ENCODE assay signal across 8 cellular contexts in the genomic region with DNA sequence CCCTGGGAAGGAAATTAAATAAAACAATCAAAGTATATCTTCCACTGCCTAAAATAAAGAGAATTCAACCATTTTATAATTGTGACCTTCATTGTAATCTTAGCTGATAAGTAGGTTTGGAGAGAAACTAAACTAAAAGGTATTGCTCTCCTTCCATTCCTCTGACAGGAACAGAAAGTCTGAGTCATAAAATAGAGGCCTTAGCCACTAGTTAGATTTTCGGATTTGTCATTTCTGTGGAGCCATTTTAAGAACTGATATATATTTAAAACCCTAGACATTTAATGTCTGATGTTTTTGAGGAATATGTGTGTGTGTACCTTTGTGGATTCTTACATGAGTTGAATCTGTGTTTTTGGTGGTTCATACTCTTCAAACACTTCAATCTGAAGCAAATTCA. TPM values are rescaled to one million over a fixed set of nuclear protein-coding genes. Genes with fewer than 3 reads are reported as not detected.
DNase-seq lines count a peak whose midpoint lies in the region; ATAC-seq and TF ChIP-seq lines count a peak whose summit lies in the region.

No MANE protein-coding gene starts in this region.

- H3K27me3 Mint-ChIP-seq in activated T-helper 2 cell treated with anti-CD3 and anti-CD28 coated beads, Interferon-gamma antibody, Interleukin-2, Interleukin-4, amounts not matched to agents 10 μg/mL and 5 μg/mL and 100 μg/mL, durations not matched to agents 14 hours and 24 hours and 36 hours (ENCODE audit: low read depth) = no peaks in the 10 kb centered on the region
- H3K27me3 Mint-ChIP-seq in stimulated activated naive B cell treated with anti-CD40 and anti-IgM and Interleukin-4, amounts not matched to agents 10 μg/mL and 1 μg/mL and 100 μg/mL, for 72 hours = no peaks in the 10 kb centered on the region

- intact Hi-C loops in activated T-helper 2 cell treated with anti-CD3 and anti-CD28 coated beads, Interferon-gamma antibody, Interleukin-2, Interleukin-4, amounts not matched to agents 10 μg/mL and 5 μg/mL and 100 μg/mL, durations not matched to agents 14 hours and 24 hours and 36 hours (cut with micrococcal nuclease) = loop anchor here (1.0 to 5.0 kb wide), 6 partner anchors 15 to 67 kb away; no protein-coding TSS in a partner anchor
- intact Hi-C loops in transverse colon (cut with DNase I; ENCODE audit: low total_unique reads) = no loop called here

- H3K27ac ChIP-seq in substantia nigra (ENCODE audit: low read depth, low read length, poor library complexity, severe bottlenecking) (no peak overlapping the region), transverse colon (no peak overlapping the region)

- peak overlapping the region; percentile 80 for H3K27ac Mint-ChIP-seq in activated T-helper 2 cell treated with anti-CD3 and anti-CD28 coated beads, Interferon-gamma antibody, Interleukin-2, Interleukin-4, amounts not matched to agents 10 μg/mL and 5 μg/mL and 100 μg/mL, durations not matched to agents 14 hours and 24 hours and 36 hours
- no peak overlapping the region for H3K27ac Mint-ChIP-seq in stimulated activated naive B cell treated with anti-CD40 and anti-IgM and Interleukin-4, amounts not matched to agents 10 μg/mL and 1 μg/mL and 100 μg/mL, for 72 hours

- in situ Hi-C loops in transverse colon (cut with MboI; ENCODE audit: low pct_ligation_motif_present in 1 of 4, low pct_unique_long_range_greater_than_20kb in 1 of 4, low sequenced_read_pairs in 3 of 4) = no loop called here

- no peaks in the 10 kb centered on the region for H3K9me3 ChIP-seq in transverse colon

- no peaks in the 10 kb centered on the region for H3K27me3 ChIP-seq in transverse colon

- ATAC-seq in activated CD4-positive, CD25-positive, alpha-beta regulatory T cell treated with anti-CD3 and anti-CD28 coated beads, Interleukin-2, amount 50 U/mL, for 24 hours = peak; percentile 81 to 84
- ATAC-seq in HG03025 (IDR thresholded peaks at IDR 0.05; ENCODE audit: low FRiP score, unreplicated experiment) = peak; percentile 89
- ATAC-seq in stimulated activated naive B cell treated with anti-CD40 and anti-IgM and Interleukin-4, amounts not matched to agents 10 μg/mL and 1 μg/mL and 100 μg/mL, for 72 hours (replicated peaks) = peak; percentile 49 to 73

- no peaks in the 10 kb centered on the region for H3K9me3 Mint-ChIP-seq in activated T-helper 2 cell treated with anti-CD3 and anti-CD28 coated beads, Interferon-gamma antibody, Interleukin-2, Interleukin-4, amounts not matched to agents 10 μg/mL and 5 μg/mL and 100 μg/mL, durations not matched to agents 14 hours and 24 hours and 36 hours
- H3K9me3 Mint-ChIP-seq in stimulated activated naive B cell treated with anti-CD40 and anti-IgM and Interleukin-4, amounts not matched to agents 10 μg/mL and 1 μg/mL and 100 μg/mL, for 72 hours = no peaks in the 10 kb centered on the region

- no peak for TF ChIP-seq POLR2A in transverse colon (IDR thresholded peaks at IDR 0.05)

- no peak overlapping the region for H3K4me3 ChIP-seq in transverse colon

- no peak for TF ChIP-seq CTCF in transverse colon (IDR thresholded peaks at IDR 0.05)

- no peaks in the 10 kb centered on the region for H3K4me1 ChIP-seq in transverse colon

- no peak for TF ChIP-seq EP300 in transverse colon (IDR thresholded peaks at IDR 0.05; ENCODE audit: low read depth)

- no peaks in the 10 kb centered on the region for H3K36me3 Mint-ChIP-seq in activated T-helper 2 cell treated with anti-CD3 and anti-CD28 coated beads, Interferon-gamma antibody, Interleukin-2, Interleukin-4, amounts not matched to agents 10 μg/mL and 5 μg/mL and 100 μg/mL, durations not matched to agents 14 hours and 24 hours and 36 hours (ENCODE audit: low read depth)
- no peaks in the 10 kb centered on the region for H3K36me3 Mint-ChIP-seq in stimulated activated naive B cell treated with anti-CD40 and anti-IgM and Interleukin-4, amounts not matched to agents 10 μg/mL and 1 μg/mL and 100 μg/mL, for 72 hours

- 20 to 50% methylated on average over 1 of the region's 1 CpG for WGBS in transverse colon (ENCODE audit: low coverage in 1 of 2), 2 donors

- peaks cover 20% of the 10 kb centered on the region for H3K4me1 Mint-ChIP-seq in activated T-helper 2 cell treated with anti-CD3 and anti-CD28 coated beads, Interferon-gamma antibody, Interleukin-2, Interleukin-4, amounts not matched to agents 10 μg/mL and 5 μg/mL and 100 μg/mL, durations not matched to agents 14 hours and 24 hours and 36 hours (ENCODE audit: low read depth)
- H3K4me1 Mint-ChIP-seq in stimulated activated naive B cell treated with anti-CD40 and anti-IgM and Interleukin-4, amounts not matched to agents 10 μg/mL and 1 μg/mL and 100 μg/mL, for 72 hours = no peaks in the 10 kb centered on the region

- DNase-seq in activated CD4-positive, CD25-positive, alpha-beta regulatory T cell (lab: John Stamatoyannopoulos, UW) = no peak
- no peak for DNase-seq in activated T-helper 2 cell treated with anti-CD3 and anti-CD28 coated beads, Interferon-gamma antibody, Interleukin-2, Interleukin-4, amounts not matched to agents 10 μg/mL and 5 μg/mL and 100 μg/mL, durations not matched to agents 14 hours and 24 hours and 36 hours (ENCODE audit: low spot score)
- no peak for DNase-seq in stimulated activated naive B cell treated with anti-CD40 and anti-IgM and Interleukin-4, amounts not matched to agents 10 μg/mL and 1 μg/mL and 100 μg/mL, for 72 hours
- DNase-seq in NCI-H146 (lab: John Stamatoyannopoulos, UW) (no peak), substantia nigra (lab: John Stamatoyannopoulos, UW) (no peak), transverse colon (no peak)

- H3K4me3 Mint-ChIP-seq in activated T-helper 2 cell treated with anti-CD3 and anti-CD28 coated beads, Interferon-gamma antibody, Interleukin-2, Interleukin-4, amounts not matched to agents 10 μg/mL and 5 μg/mL and 100 μg/mL, durations not matched to agents 14 hours and 24 hours and 36 hours (ENCODE audit: low read depth) = peak overlapping the region; percentile 23
- H3K4me3 Mint-ChIP-seq in stimulated activated naive B cell treated with anti-CD40 and anti-IgM and Interleukin-4, amounts not matched to agents 10 μg/mL and 1 μg/mL and 100 μg/mL, for 72 hours = peak overlapping the region in 1 of 2 donors; percentile 27

- no peaks in the 10 kb centered on the region for H3K36me3 ChIP-seq in transverse colon

RNA-seq across cellular contexts. Expression of a gene that starts 11.8 kb away (rescaled TPM):
- total RNA-seq in activated T-helper 2 cell treated with anti-CD3 and anti-CD28 coated beads, Interferon-gamma antibody, Interleukin-2, Interleukin-4, amounts not matched to agents 10 μg/mL and 5 μg/mL and 100 μg/mL, durations not matched to agents 14 hours and 24 hours and 36 hours = not detected in 2 replicates
- under 1 TPM in 1 of 4 donors, not detected in 3; 0.32 TPM for total RNA-seq in transverse colon
